24 cellular contexts compared by ENCODE assay signal in the genomic region with DNA sequence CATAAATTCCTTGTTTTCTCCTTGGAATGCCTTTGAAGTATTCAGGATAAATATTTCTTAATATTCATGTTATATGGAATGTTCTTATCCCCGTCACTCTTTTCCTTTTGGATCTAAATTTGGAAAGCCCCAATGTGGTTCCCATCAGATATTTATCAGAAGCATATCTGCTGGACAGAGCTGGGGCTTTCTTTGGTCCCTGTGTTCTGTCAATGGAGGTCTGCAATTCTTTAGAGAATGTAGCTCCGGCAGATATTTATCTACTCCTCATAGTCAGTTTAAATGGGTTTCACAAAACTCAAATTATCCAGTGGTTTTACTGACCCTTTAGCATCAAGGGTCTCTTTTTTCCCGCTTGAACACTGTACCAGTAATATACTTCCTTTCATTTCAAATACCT.
"Had no signal": no experiment of that assay in that cellular context is flagged by ENCODE, and none has a peak within 500 bp of the region (broad histone marks: within the 10 kb centered on the region; RNA-seq: fewer than 3 reads in every experiment).

No MANE protein-coding gene starts in this region.

- H3K36me3 ChIP-seq: neural progenitor cell, ovary, right lobe of liver, sigmoid colon, stomach, thoracic aorta, thyroid gland, tibial nerve, upper lobe of left lung, vagina had no signal

- H3K4me1 ChIP-seq: neural progenitor cell, parathyroid adenoma, psoas muscle, right lobe of liver, sigmoid colon, stomach, thyroid gland, tibial nerve, upper lobe of left lung, vagina had no signal

- H3K27me3 ChIP-seq: neural progenitor cell, ovary, right lobe of liver, sigmoid colon, stomach, thyroid gland, tibial nerve, upper lobe of left lung, vagina had no signal

- ATAC-seq: psoas muscle; right cardiac atrium; right lobe of liver; stimulated activated effector memory CD8-positive, alpha-beta T cell treated with anti-CD3 and anti-CD28 coated beads, Interleukin-12 subunit alpha, Interleukin-12 subunit beta, amount 100 ng/mL, for 72 hours; stimulated activated naive B cell treated with anti-CD40 and anti-IgM and Interleukin-4, amounts not matched to agents 10 μg/mL and 1 μg/mL and 100 μg/mL, for 72 hours had no signal

- H3K27ac ChIP-seq: neural progenitor cell, ovary, parathyroid adenoma, psoas muscle, right lobe of liver, sigmoid colon, stomach, thoracic aorta, thyroid gland, tibial nerve, upper lobe of left lung, vagina had no signal

- H3K4me3 ChIP-seq: neural progenitor cell, ovary, psoas muscle, right lobe of liver, sigmoid colon, stomach, thoracic aorta, thyroid gland, tibial nerve, upper lobe of left lung, vagina had no signal

- H3K9me3 ChIP-seq: ovary, psoas muscle, right lobe of liver, sigmoid colon, stomach, thoracic aorta, thyroid gland, tibial nerve, upper lobe of left lung, vagina had no signal

- DNase-seq: occipital lobe; ovary; posterior cingulate gyrus; psoas muscle; right cardiac atrium; right lobe of liver; sigmoid colon; small intestine; stimulated activated CD4-positive, alpha-beta T cell treated with anti-CD3 and anti-CD28 coated beads, Interleukin-15, amount 100 ng/mL, for 24 hours; stimulated activated CD4-positive, alpha-beta T cell treated with anti-CD3 and anti-CD28 coated beads, Interleukin-2, amount 100 ng/mL, for 24 hours; stimulated activated CD4-positive, alpha-beta T cell treated with anti-CD3 and anti-CD28 coated beads, Interleukin-2, amount 100 ng/mL, for 48 hours; stimulated activated CD4-positive, alpha-beta T cell treated with anti-CD3 and anti-CD28 coated beads, Interleukin-4, amount 100 ng/mL, for 24 hours; stimulated activated naive B cell treated with anti-CD40 and anti-IgM and Interleukin-4, amounts not matched to agents 10 μg/mL and 1 μg/mL and 100 μg/mL, for 72 hours; stimulated activated naive CD4-positive, alpha-beta T cell treated with Interleukin-2 at 50 U/mL for 16 hours; stomach; thyroid gland; trophoblast cell; upper lobe of left lung had no signal

- H3K4me2 ChIP-seq: neural progenitor cell had no signal

- H3K9ac ChIP-seq: neural progenitor cell, parathyroid adenoma had no signal
